8 cellular contexts compared by ENCODE assay signal in the genomic region with DNA sequence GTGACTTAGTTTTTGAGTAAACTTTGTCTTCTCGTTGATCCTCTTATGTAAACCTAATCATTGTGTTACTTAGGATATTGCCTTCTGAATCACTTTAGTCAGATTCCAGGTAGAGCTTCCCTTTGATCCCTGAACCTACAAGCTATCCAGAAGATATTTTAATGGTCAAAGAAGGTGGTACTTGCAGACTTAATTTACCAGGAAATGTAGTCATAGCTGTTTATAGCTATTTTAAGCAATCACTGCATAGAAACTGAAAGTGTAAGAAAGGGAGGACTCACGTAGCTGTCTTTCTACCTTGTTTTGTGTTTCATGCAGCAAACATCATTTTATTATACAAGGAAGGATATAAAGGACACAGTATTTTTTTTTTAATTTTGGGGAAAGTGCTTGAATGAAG.
DNase-seq lines count a peak whose midpoint lies in the region; ATAC-seq and TF ChIP-seq lines count a peak whose summit lies in the region.

No MANE protein-coding gene starts in this region.

- intact Hi-C loops in colonic mucosa (cut with DNase I) = no loop called here

- no peaks in the 10 kb centered on the region for H3K9me3 ChIP-seq in colonic mucosa

- DNase-seq in AG10803 (ENCODE audit: low read depth) = peak; percentile 12
- no peak for DNase-seq in colonic mucosa
- no peak for DNase-seq in stimulated activated naive CD8-positive, alpha-beta T cell treated with anti-CD3 and anti-CD28 coated beads, Interleukin-15, Interleukin-2, amounts not matched to agents 100 U/mL and 50 U/mL, for 24 hours
- DNase-seq in stimulated activated CD4-positive, alpha-beta T cell treated with anti-CD3 and anti-CD28 coated beads, Interleukin-4, amount 100 ng/mL, for 24 hours = no peak
- no peak for DNase-seq in UCSD-AML1 (lab: John Stamatoyannopoulos, UW; ENCODE audit: unreplicated experiment)
- no peak for DNase-seq in OCI-M2 (lab: John Stamatoyannopoulos, UW; ENCODE audit: unreplicated experiment)

- H3K9ac ChIP-seq in colonic mucosa (ENCODE audit: low read depth in 2 of 2, low read length in 2 of 2) = no peak overlapping the region

- H3K4me3 ChIP-seq in AG10803 (ENCODE audit: low read length) = peak overlapping the region; percentile 29
- H3K4me3 ChIP-seq in colonic mucosa = no peak overlapping the region

- H3K36me3 ChIP-seq in colonic mucosa = no peaks in the 10 kb centered on the region

- H3K27me3 ChIP-seq in colonic mucosa = no peaks in the 10 kb centered on the region

- H3K27ac ChIP-seq in colonic mucosa = peak overlapping the region; percentile 19

- H3K4me1 ChIP-seq in colonic mucosa = no peaks in the 10 kb centered on the region

- no peak for TF ChIP-seq CTCF in AG10803 (conservative IDR thresholded peaks at IDR 0.05; ENCODE audit: low read length)
- no peak for TF ChIP-seq CTCF in colonic mucosa (IDR thresholded peaks at IDR 0.05)

- ATAC-seq in GM19351 (IDR thresholded peaks at IDR 0.05; ENCODE audit: unreplicated experiment) (peak; percentile 96), HG03378 (IDR thresholded peaks at IDR 0.05; ENCODE audit: unreplicated experiment) (peak; percentile 97)
- peak; percentile 40 for ATAC-seq in stimulated activated naive CD8-positive, alpha-beta T cell treated with anti-CD3 and anti-CD28 coated beads, Interleukin-15, Interleukin-2, amounts not matched to agents 100 U/mL and 50 U/mL, for 24 hours

Comparison
In these comparisons a context has a peak if more than half of its experiments do, and no peak if none do; other contexts are left out.
1. ATAC-seq: peak in every context shown above with its lines; median percentile 97 in HG03378; 96 in GM19351; 40 in stimulated activated naive CD8-positive, alpha-beta T cell treated with anti-CD3 and anti-CD28 coated beads, Interleukin-15, Interleukin-2, amounts not matched to agents 100 U/mL and 50 U/mL, for 24 hours.